In the genomic region with DNA sequence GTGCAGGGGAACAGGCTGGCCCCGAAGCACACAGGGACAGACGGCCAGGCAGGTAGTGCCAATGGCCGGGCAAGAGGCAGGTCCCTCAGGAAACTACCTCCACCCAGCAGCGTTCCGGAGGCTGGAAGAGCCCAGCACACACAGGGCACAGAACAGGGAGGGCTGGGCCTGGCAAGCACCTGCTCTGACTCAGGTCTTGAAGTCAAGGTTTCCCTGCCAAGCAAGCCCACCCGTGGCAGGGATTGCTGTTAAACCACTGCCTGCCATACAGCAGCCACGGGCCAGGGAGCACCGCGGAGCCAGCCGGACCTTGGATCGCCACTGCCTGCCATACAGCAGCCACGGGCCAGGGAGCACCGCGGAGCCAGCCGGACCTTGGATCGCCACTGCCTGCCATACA, we compare ENCODE assay signal across 4 cellular contexts. TPM values are rescaled to one million over a fixed set of nuclear protein-coding genes. Genes with fewer than 3 reads are reported as not detected.
"Had no signal": no experiment of that assay in that cellular context is flagged by ENCODE, and none has a peak within 500 bp of the region (broad histone marks: within the 10 kb centered on the region; RNA-seq: fewer than 3 reads in every experiment).

No MANE protein-coding gene starts in this region.

RNA-seq across cellular contexts. Expression of a gene that starts 22.5 kb away (rescaled TPM):
- total RNA-seq: MCF 10A, OCI-LY7, PC-9, RPMI7951 had no signal
